1 cellular context compared by ENCODE assay signal in genomic region chr1:32047701-32048100, GRCh38.
TF ChIP-seq lines count a peak whose summit lies in the region.

No MANE protein-coding gene starts in this region.

TF ChIP-seq in IMR-90, 13 proteins besides CTCF, POLR2A, EP300 and RAD21:
- no peak for TF ChIP-seq RFX5 (IDR thresholded peaks at IDR 0.05; ENCODE audit: low read depth, low read length)
- no peak for TF ChIP-seq FOS (IDR thresholded peaks at IDR 0.05; ENCODE audit: low read depth, low read length)
- no peak for TF ChIP-seq CEBPB (IDR thresholded peaks at IDR 0.05; ENCODE audit: low read depth, low read length)
- no peak for TF ChIP-seq MXI1 (IDR thresholded peaks at IDR 0.05; ENCODE audit: borderline replicate concordance, low read depth, low read length)
- TF ChIP-seq RCOR1 (IDR thresholded peaks at IDR 0.05; ENCODE audit: insufficient replicate concordance, low read length) = no peak
- TF ChIP-seq ELK1 (IDR thresholded peaks at IDR 0.05; ENCODE audit: borderline replicate concordance, low read depth, low read length) = no peak
- TF ChIP-seq MAFK (IDR thresholded peaks at IDR 0.05; ENCODE audit: low read depth, low read length) = no peak
